In the genomic region with DNA sequence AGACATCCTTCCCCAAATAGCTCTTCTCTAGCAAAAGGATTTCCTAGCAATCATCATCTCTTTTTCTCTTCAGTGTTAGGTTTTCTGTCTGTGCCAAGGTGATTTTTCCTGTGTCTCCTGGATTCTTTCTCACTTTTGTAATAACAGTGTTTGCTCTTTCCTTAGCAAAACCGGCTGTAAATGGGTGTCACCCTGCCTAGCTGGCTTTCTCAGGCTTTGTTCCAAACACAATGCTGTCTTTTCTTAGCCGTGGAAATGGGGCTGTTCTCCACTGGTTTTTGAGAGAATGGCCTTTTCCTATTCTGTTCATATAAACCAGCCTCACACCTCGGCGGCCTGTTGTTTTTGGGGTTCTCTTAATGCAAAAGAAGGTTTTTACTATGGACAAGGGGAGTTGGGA, we compare ENCODE assay signal across 11 cellular contexts. TPM values are rescaled to one million over a fixed set of nuclear protein-coding genes. Genes with fewer than 3 reads are reported as not detected.
A peak's percentile ranks its signal among the peaks of the same experiment; 100 is the strongest.
DNase-seq lines count a peak whose midpoint lies in the region; ATAC-seq, FAIRE-seq and TF ChIP-seq lines count a peak whose summit lies in the region.
"Had no signal": no experiment of that assay in that cellular context is flagged by ENCODE, and none has a peak within 500 bp of the region (broad histone marks: within the 10 kb centered on the region; RNA-seq: fewer than 3 reads in every experiment).

No MANE protein-coding gene starts in this region.

- TF ChIP-seq CTCF in A549 (IDR thresholded peaks at IDR 0.05) (no peak), RWPE2 (IDR thresholded peaks at IDR 0.05; ENCODE audit: poor library complexity, severe bottlenecking) (no peak)

- peak overlapping the region; percentile 65 for H3K4me2 ChIP-seq in A549

- intact Hi-C loops in posterior cingulate gyrus (cut with DNase I) = no loop called here

- H3K36me3 ChIP-seq in RWPE2 (ENCODE audit: low read depth) = peaks cover 57% of the 10 kb centered on the region

- POLR2A ChIA-PET in A549 (lab: Yijun Ruan, JAX) = no interaction called here

- no peak for FAIRE-seq in A549 (lab: Jason Lieb, UNC)

- no peak for TF ChIP-seq EP300 in A549 (IDR thresholded peaks at IDR 0.05)

- no peak for TF ChIP-seq POLR2A in A549 (IDR thresholded peaks at IDR 0.05; ENCODE audit: low read length)

- H3K27ac ChIP-seq in A549 (peak overlapping the region; percentile 26 to 87; a peak in 4 of 6 replicates), RWPE2 (ENCODE audit: poor library complexity, severe bottlenecking) (peak overlapping the region; percentile 17)

- no peaks in the 10 kb centered on the region for H3K27me3 ChIP-seq in RWPE2 (ENCODE audit: insufficient read depth, poor library complexity, severe bottlenecking)

- H3K4me3 ChIP-seq in A549 = no peak overlapping the region
- no peak overlapping the region for H3K4me3 ChIP-seq in RWPE2 (ENCODE audit: severe bottlenecking)

- CTCF ChIA-PET in A549 (lab: Yijun Ruan, JAX) = interaction anchor here (1.3 to 3.7 kb wide), 4 partner anchors 10 to 141 kb away, joined by 4 to 17 read pairs (median 10); no protein-coding TSS in a partner anchor

- no peak for TF ChIP-seq RAD21 in A549 (conservative IDR thresholded peaks at IDR 0.05 in 1 of 2, IDR thresholded peaks at IDR 0.05 in 1 of 2)

- peaks cover 74% of the 10 kb centered on the region for H3K4me1 ChIP-seq in A549
- H3K4me1 ChIP-seq in RWPE2 (ENCODE audit: insufficient read depth, poor library complexity, severe bottlenecking) = peaks cover 37% of the 10 kb centered on the region

- no peaks in the 10 kb centered on the region for H3K9me3 ChIP-seq in A549
- H3K9me3 ChIP-seq in RWPE2 (ENCODE audit: severe bottlenecking) = no peaks in the 10 kb centered on the region

- DNase-seq in A549 (ENCODE audit: low read depth in 1 of 2, low spot score in 1 of 2) (no peak), RWPE2 (ENCODE audit: low spot score) (no peak), left lobe of liver (ENCODE audit: low spot score) (no peak), pons (ENCODE audit: low spot score) (peak; percentile 72), RPMI8226 (no peak), posterior cingulate gyrus (no peak)
- DNase-seq in stimulated activated CD4-positive, alpha-beta T cell treated with anti-CD3 and anti-CD28 coated beads, Interleukin-2, amount 100 ng/mL, for 48 hours = no peak
- DNase-seq in activated CD8-positive, alpha-beta memory T cell treated with anti-CD3 and anti-CD28 coated beads, Interleukin-2, amount 50 U/mL, for 4 hours = no peak
- DNase-seq: activated CD4-positive, alpha-beta T cell treated with anti-CD3 and anti-CD28 coated beads, Interleukin-2, amount 10 ng/mL, durations not matched to agents 7 days and 5 days; Kasumi-1 had no signal

- ATAC-seq in A549 (no peak), RWPE2 (ENCODE audit: low read depth) (no peak), left lobe of liver (peak; percentile 16)
- ATAC-seq: activated T-helper 17 cell treated with anti-CD3 and anti-CD28 coated beads, Interleukin-2, amount 50 U/mL, for 72 hours had no signal

- WGBS in A549 (ENCODE audit: missing lambda C conversion rate) = 54% methylated on average over 4 of the region's 4 CpGs

TF ChIP-seq in A549, 52 proteins besides CTCF, POLR2A, EP300 and RAD21:
- TF ChIP-seq, protein P1, sequence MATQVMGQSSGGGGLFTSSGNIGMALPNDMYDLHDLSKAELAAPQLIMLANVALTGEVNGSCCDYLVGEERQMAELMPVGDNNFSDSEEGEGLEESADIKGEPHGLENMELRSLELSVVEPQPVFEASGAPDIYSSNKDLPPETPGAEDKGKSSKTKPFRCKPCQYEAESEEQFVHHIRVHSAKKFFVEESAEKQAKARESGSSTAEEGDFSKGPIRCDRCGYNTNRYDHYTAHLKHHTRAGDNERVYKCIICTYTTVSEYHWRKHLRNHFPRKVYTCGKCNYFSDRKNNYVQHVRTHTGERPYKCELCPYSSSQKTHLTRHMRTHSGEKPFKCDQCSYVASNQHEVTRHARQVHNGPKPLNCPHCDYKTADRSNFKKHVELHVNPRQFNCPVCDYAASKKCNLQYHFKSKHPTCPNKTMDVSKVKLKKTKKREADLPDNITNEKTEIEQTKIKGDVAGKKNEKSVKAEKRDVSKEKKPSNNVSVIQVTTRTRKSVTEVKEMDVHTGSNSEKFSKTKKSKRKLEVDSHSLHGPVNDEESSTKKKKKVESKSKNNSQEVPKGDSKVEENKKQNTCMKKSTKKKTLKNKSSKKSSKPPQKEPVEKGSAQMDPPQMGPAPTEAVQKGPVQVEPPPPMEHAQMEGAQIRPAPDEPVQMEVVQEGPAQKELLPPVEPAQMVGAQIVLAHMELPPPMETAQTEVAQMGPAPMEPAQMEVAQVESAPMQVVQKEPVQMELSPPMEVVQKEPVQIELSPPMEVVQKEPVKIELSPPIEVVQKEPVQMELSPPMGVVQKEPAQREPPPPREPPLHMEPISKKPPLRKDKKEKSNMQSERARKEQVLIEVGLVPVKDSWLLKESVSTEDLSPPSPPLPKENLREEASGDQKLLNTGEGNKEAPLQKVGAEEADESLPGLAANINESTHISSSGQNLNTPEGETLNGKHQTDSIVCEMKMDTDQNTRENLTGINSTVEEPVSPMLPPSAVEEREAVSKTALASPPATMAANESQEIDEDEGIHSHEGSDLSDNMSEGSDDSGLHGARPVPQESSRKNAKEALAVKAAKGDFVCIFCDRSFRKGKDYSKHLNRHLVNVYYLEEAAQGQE (IDR thresholded peaks at IDR 0.05) = no peak
- no peak for TF ChIP-seq FOXS1 (CRISPR knock-in tag; IDR thresholded peaks at IDR 0.05)
- TF ChIP-seq ZSCAN20 (CRISPR knock-in tag; IDR thresholded peaks at IDR 0.05) = no peak
- no peak for TF ChIP-seq HOXB5 (CRISPR knock-in tag; IDR thresholded peaks at IDR 0.05)
- no peak for TF ChIP-seq GATA3 (IDR thresholded peaks at IDR 0.05; ENCODE audit: borderline replicate concordance)
- TF ChIP-seq CHD4 (IDR thresholded peaks at IDR 0.05; ENCODE audit: borderline replicate concordance) = no peak
TF ChIP-seq in A549: peak in this region for 0.

RNA-seq across cellular contexts. Expression of gene JDP2, which starts 21.9 kb away (rescaled TPM):
- polyA plus RNA-seq in A549 (2011; rRNA removed) (17.2 and 31.2 TPM in 2 replicates), A549 (2017; fragmentation: RNase III; extraction: RNeasy Plus Mini Kit Qiagen cat#74134 plus additional on column Dnase treatment) (22.4 to 25.4 TPM (median 23.2 TPM) in 3 replicates)
- polyA plus RNA-seq in A549 (2012; cell fraction: cytosol; rRNA removed) = 36.1 and 38.3 TPM in 2 replicates
- 25.5 and 27.7 TPM in 2 replicates for polyA plus RNA-seq in A549 (2012; cell fraction: nucleus; rRNA removed)
- 15.0 and 24.1 TPM in 2 replicates for polyA minus RNA-seq in A549 (2011; rRNA and poly(A)+ RNA removed)
- total RNA-seq in left lobe of liver = 12.8 TPM
